ENCODE assay signal across 8 cellular contexts in the genomic region with DNA sequence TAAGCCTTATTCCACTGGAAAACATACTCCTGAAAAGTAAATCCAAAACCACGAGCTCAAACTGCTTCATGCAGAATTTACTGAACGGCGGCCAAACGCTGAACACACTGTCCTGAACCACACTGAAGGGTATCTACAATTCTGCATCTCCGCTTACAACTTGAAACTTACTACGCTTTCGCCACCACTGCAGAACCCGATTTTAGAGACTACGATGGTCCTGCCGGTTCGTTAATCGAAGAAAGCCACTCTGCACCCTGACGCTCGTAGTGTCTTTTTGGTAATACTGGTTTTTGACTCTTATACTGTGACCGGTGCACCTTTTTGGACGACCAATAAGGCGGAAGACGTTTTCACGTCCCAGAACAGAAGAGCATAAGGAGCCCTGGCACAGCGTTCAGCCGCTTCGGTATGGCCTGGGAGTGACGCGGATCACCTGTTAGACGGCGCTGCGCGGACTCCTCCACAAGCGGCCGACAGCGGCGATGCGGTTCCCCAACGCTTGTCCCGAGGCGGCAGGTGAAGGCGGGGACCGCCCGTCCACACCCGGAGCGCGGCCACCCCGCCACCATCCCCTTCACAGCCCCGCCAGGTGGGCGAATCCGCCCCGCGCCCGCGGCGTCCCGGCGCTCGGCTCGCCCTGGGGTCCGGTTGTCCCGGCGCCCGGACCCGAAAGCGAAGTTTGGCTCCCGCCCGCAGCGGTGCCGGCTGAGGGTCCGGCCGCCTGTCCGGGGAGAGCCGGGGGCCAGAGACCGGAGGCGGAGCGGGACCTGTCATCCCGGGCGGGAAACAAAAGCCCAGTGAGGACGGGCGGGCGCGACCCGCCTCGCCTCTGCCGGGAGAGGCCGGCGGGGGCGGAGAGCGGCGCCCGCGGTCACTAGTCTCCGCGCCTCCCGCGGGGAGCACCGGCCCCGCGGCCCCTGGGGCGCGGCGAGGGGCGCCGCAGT. TPM values are rescaled to one million over a fixed set of nuclear protein-coding genes. Genes with fewer than 3 reads are reported as not detected.
DNase-seq lines count a peak whose midpoint lies in the region; ATAC-seq and TF ChIP-seq lines count a peak whose summit lies in the region.

No MANE protein-coding gene starts in this region.

- no peaks in the 10 kb centered on the region for H3K27me3 ChIP-seq in KMS-11 (ENCODE audit: insufficient read depth, low read depth)

- H3K36me3 ChIP-seq in KMS-11 (ENCODE audit: insufficient read depth), result no peaks in the 10 kb centered on the region

- H3K4me3 Mint-ChIP-seq in brain (peak overlapping the region; percentile 86 to 94 (median 89)), immature natural killer cell (peak overlapping the region; percentile 93 to 98 (median 95))

- peak overlapping the region; percentile 71 for H3K9ac ChIP-seq in KMS-11

- peak overlapping the region; percentile 93 for H3K4me2 ChIP-seq in KMS-11

- DNase-seq in EH (ENCODE audit: low read depth) (peak; percentile 48), T-helper 9 cell (peak; percentile 42), immature natural killer cell (peak; percentile 46 to 49 (median 49)), epidermal melanocyte (ENCODE audit: insufficient read length, low spot score) (no peak)

- H3K27ac Mint-ChIP-seq in brain (peak overlapping the region in 2 of 5 experiments; percentile 39 to 47), immature natural killer cell (peak overlapping the region; percentile 83 to 97 (median 92))

- peaks cover 29% of the 10 kb centered on the region for H3K4me1 ChIP-seq in KMS-11 (ENCODE audit: low read depth, poor library complexity, severe bottlenecking)

- H3K4me3 ChIP-seq in KMS-11 (IDR thresholded peaks at IDR 0.05; ENCODE audit: insufficient read depth, low read depth, low read length) (peak overlapping the region; percentile 58), skin epidermis (peak overlapping the region; percentile 55 to 95 (median 86))

- H3K4me1 Mint-ChIP-seq in brain (peaks cover 31% of the 10 kb centered on the region), immature natural killer cell (peaks cover 20 to 23% of the 10 kb centered on the region in 2 donors)

- H3K9me3 Mint-ChIP-seq in brain (peaks cover 0 to 3% (median 3%) of the 10 kb centered on the region in 5 experiments), immature natural killer cell (no peaks in the 10 kb centered on the region)

- H4K20me1 ChIP-seq in KMS-11 (ENCODE audit: insufficient read depth), result peaks cover 5% of the 10 kb centered on the region

- H3K27me3 Mint-ChIP-seq in brain (peaks cover 22% of the 10 kb centered on the region), immature natural killer cell (ENCODE audit: low read depth in 3 of 3) (peaks cover 0 to 9% (median 2%) of the 10 kb centered on the region in 3 donors)

- peaks cover 54% of the 10 kb centered on the region for H3K79me2 ChIP-seq in KMS-11 (ENCODE audit: insufficient read depth, low read depth)

- ATAC-seq in GM21786 (IDR thresholded peaks at IDR 0.05; ENCODE audit: unreplicated experiment), result peak; percentile 38

- H2AFZ ChIP-seq in KMS-11 (ENCODE audit: low read depth), result peak overlapping the region; percentile 34

- no peak for TF ChIP-seq CTCF in KMS-11 (conservative IDR thresholded peaks at IDR 0.05; ENCODE audit: low read depth, low read length)
- TF ChIP-seq CTCF in brain (conservative IDR thresholded peaks at IDR 0.05), result no peak

- H3K27ac ChIP-seq in KMS-11 (peak overlapping the region; percentile 54), skin epidermis (peak overlapping the region; percentile 69 to 97 (median 90))

- H3K36me3 Mint-ChIP-seq in brain, result no peaks in the 10 kb centered on the region
- H3K36me3 Mint-ChIP-seq in immature natural killer cell, result no peaks in the 10 kb centered on the region

RNA-seq across cellular contexts. Expression of gene FKBP5, which starts 0.8 kb away (rescaled TPM):
- polyA plus RNA-seq in brain (ENCODE audit: insufficient read depth, low read depth, low replicate concordance), result 20.2 TPM
- 10 to 100 TPM; 26.1 to 99.0 (median 29.3) TPM for polyA plus RNA-seq in immature natural killer cell

RNA-seq across cellular contexts. Expression of gene ARMC12, which starts 48.9 kb away (rescaled TPM):
- polyA plus RNA-seq in brain (ENCODE audit: insufficient read depth, low read depth, low replicate concordance) (0.68 TPM), immature natural killer cell (under 1 TPM in 1 of 3 donors, not detected in 2; 0.16 TPM)
